12 cellular contexts compared by ENCODE assay signal in the genomic region with DNA sequence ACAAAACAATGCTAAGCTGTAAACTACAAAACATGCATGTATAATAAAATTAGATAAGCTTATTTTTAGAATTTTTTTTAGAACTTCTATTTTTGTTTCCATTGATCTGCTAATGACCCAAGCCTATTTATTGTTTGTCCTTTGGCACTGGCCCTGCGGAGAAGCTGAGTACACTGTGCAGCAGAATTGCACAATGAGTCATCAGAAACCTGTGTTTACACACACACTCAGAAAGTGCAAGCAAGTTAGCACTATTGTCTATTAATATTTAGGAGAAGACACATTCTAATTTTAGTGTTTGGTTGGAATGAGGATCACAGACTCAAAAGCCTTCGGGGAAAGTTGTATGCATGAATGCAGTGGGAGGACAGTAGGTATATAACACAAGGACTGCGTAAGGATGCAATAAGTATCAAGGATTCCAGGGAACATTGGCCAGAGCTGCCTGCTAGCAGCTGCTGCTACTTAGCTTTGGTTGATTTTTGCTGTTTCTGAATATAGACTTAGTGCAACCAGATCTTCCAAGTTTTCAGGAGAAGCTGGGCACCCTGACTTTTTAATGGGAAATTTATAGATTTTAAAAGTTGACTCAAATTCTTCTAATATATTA.
DNase-seq lines count a peak whose midpoint lies in the region; ATAC-seq and TF ChIP-seq lines count a peak whose summit lies in the region.
"Had no signal": no experiment of that assay in that cellular context is flagged by ENCODE, and none has a peak within 500 bp of the region (broad histone marks: within the 10 kb centered on the region; RNA-seq: fewer than 3 reads in every experiment).

No MANE protein-coding gene starts in this region.

- H3K27ac Mint-ChIP-seq in activated CD4-positive, alpha-beta T cell treated with anti-CD3 and anti-CD28 coated beads for 36 hours = no peak overlapping the region
- H3K27ac Mint-ChIP-seq: endodermal cell had no signal

- intact Hi-C loops in mucosa of descending colon (cut with DNase I, micrococcal nuclease) = no loop called here
- intact Hi-C loops in activated CD4-positive, alpha-beta T cell treated with anti-CD3 and anti-CD28 coated beads for 36 hours (cut with DNase I, micrococcal nuclease) = no loop called here

- H3K4me3 ChIP-seq in RWPE2 (ENCODE audit: severe bottlenecking) (no peak overlapping the region), mucosa of descending colon (no peak overlapping the region)
- H3K4me3 ChIP-seq: right atrium auricular region, tibial nerve had no signal

- ATAC-seq in RWPE2 (ENCODE audit: low read depth) (0 out of 3 replicates have a peak, but pooled peaks have one; percentile 45), mucosa of descending colon (peak; percentile 82), HG03521 (IDR thresholded peaks at IDR 0.05; ENCODE audit: unreplicated experiment) (no peak), GM21360 (IDR thresholded peaks at IDR 0.05; ENCODE audit: unreplicated experiment) (no peak)
- ATAC-seq in activated CD4-positive, alpha-beta T cell treated with anti-CD3 and anti-CD28 coated beads for 36 hours = no peak

- no peaks in the 10 kb centered on the region for H3K9me3 ChIP-seq in RWPE2 (ENCODE audit: severe bottlenecking)
- H3K9me3 ChIP-seq in mucosa of descending colon = no peaks in the 10 kb centered on the region
- H3K9me3 ChIP-seq: right atrium auricular region, tibial nerve had no signal

- no peak overlapping the region for H3K4me3 Mint-ChIP-seq in activated CD4-positive, alpha-beta T cell treated with anti-CD3 and anti-CD28 coated beads for 36 hours
- H3K4me3 Mint-ChIP-seq: endodermal cell had no signal

- DNase-seq in DMS53 (lab: John Stamatoyannopoulos, UW) = peak; percentile 94
- peak; percentile 74 for DNase-seq in NCI-H146 (lab: John Stamatoyannopoulos, UW)
- no peak for DNase-seq in RWPE2 (ENCODE audit: low spot score)
- DNase-seq in mucosa of descending colon = peak in 1 of 3 donors; percentile 34
- no peak for DNase-seq in epidermal melanocyte (ENCODE audit: insufficient read length, low spot score)
- no peak for DNase-seq in activated CD4-positive, alpha-beta T cell treated with anti-CD3 and anti-CD28 coated beads for 36 hours
- DNase-seq: activated T-cell treated with anti-CD3 and anti-CD28 coated beads for 4 hours, endodermal cell had no signal

- H3K36me3 ChIP-seq in RWPE2 (ENCODE audit: low read depth) = no peaks in the 10 kb centered on the region
- no peaks in the 10 kb centered on the region for H3K36me3 ChIP-seq in mucosa of descending colon (ENCODE audit: low read depth)
- H3K36me3 ChIP-seq: right atrium auricular region, tibial nerve had no signal

- POLR2A ChIA-PET in activated CD4-positive, alpha-beta T cell treated with anti-CD3 and anti-CD28 coated beads for 36 hours (lab: Charles Lee) = no interaction called here

- no peak for TF ChIP-seq CTCF in RWPE2 (IDR thresholded peaks at IDR 0.05; ENCODE audit: poor library complexity, severe bottlenecking)
- TF ChIP-seq CTCF in mucosa of descending colon (IDR thresholded peaks at IDR 0.05) = no peak

- H3K9me3 Mint-ChIP-seq in activated CD4-positive, alpha-beta T cell treated with anti-CD3 and anti-CD28 coated beads for 36 hours (ENCODE audit: low read depth) = peaks cover 2% of the 10 kb centered on the region
- H3K9me3 Mint-ChIP-seq: endodermal cell had no signal

- no peaks in the 10 kb centered on the region for H3K27me3 ChIP-seq in RWPE2 (ENCODE audit: insufficient read depth, poor library complexity, severe bottlenecking)
- H3K27me3 ChIP-seq: right atrium auricular region, tibial nerve had no signal

- no peaks in the 10 kb centered on the region for H3K36me3 Mint-ChIP-seq in activated CD4-positive, alpha-beta T cell treated with anti-CD3 and anti-CD28 coated beads for 36 hours (ENCODE audit: low read depth)

- no peaks in the 10 kb centered on the region for H3K4me1 ChIP-seq in RWPE2 (ENCODE audit: insufficient read depth, poor library complexity, severe bottlenecking)
- no peaks in the 10 kb centered on the region for H3K4me1 ChIP-seq in mucosa of descending colon (ENCODE audit: low read depth)

- no peaks in the 10 kb centered on the region for H3K27me3 Mint-ChIP-seq in activated CD4-positive, alpha-beta T cell treated with anti-CD3 and anti-CD28 coated beads for 36 hours

- no peaks in the 10 kb centered on the region for H3K4me1 Mint-ChIP-seq in activated CD4-positive, alpha-beta T cell treated with anti-CD3 and anti-CD28 coated beads for 36 hours

- no peak overlapping the region for H3K27ac ChIP-seq in RWPE2 (ENCODE audit: poor library complexity, severe bottlenecking)
- H3K27ac ChIP-seq: tibial nerve had no signal

- CTCF ChIA-PET in activated CD4-positive, alpha-beta T cell treated with anti-CD3 and anti-CD28 coated beads for 36 hours (lab: Charles Lee) = no interaction called here

Comparison
In these comparisons a context has a peak if more than half of its experiments do, and no peak if none do; other contexts are left out.
1. DNase-seq: peak in DMS53 (single experiment) and NCI-H146 (single experiment); none in RWPE2 (single experiment), epidermal melanocyte (single experiment) and activated CD4-positive, alpha-beta T cell treated with anti-CD3 and anti-CD28 coated beads for 36 hours (single experiment).
2. ATAC-seq: peak in RWPE2 (single experiment) and mucosa of descending colon (single experiment); none in HG03521 (single experiment), activated CD4-positive, alpha-beta T cell treated with anti-CD3 and anti-CD28 coated beads for 36 hours (single experiment) and GM21360 (single experiment).